In the genomic region with DNA sequence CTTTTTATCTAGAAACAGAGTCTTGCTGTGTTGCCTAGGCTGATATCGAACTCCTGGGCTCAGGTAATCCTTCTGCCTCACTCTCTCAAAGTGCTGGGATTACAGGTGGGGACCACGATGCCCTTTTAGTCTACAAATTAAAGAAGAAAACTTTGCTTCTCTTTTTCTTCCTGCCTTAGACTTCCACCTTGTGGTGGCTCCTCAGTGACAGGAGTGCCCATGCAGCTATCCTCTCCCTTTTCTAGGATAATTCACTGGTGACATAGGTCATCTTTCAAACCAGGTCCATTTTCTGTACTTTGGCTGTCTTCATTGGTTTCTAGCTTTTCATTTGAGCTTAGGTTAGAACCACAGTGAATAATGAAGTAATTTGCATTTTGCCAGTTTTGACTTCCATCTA, we compare ENCODE assay signal across 1 cellular context.
TF ChIP-seq lines count a peak whose summit lies in the region.

No MANE protein-coding gene starts in this region.

TF ChIP-seq in K562, 482 proteins besides CTCF, POLR2A, EP300 and RAD21:
- no peak for TF ChIP-seq KDM1A (IDR thresholded peaks at IDR 0.05)
- no peak for TF ChIP-seq CSDE1 (IDR thresholded peaks at IDR 0.05)
- TF ChIP-seq NUFIP1 (IDR thresholded peaks at IDR 0.05; ENCODE audit: partially characterized antibody), result no peak
- no peak for TF ChIP-seq ZNF217 (CRISPR knock-in tag; IDR thresholded peaks at IDR 0.05)
- no peak for TF ChIP-seq FIP1L1 (IDR thresholded peaks at IDR 0.05; ENCODE audit: low read depth, low read length, poor library complexity, severe bottlenecking)
- no peak for TF ChIP-seq TAF15 (IDR thresholded peaks at IDR 0.05; ENCODE audit: low read depth, low read length)
- no peak for TF ChIP-seq PHF20 (IDR thresholded peaks at IDR 0.05; ENCODE audit: partially characterized antibody)
- TF ChIP-seq JUND (IDR thresholded peaks at IDR 0.05; ENCODE audit: borderline replicate concordance, low read depth, low read length), result no peak
- no peak for TF ChIP-seq JUND (tag; IDR thresholded peaks at IDR 0.05; ENCODE audit: borderline replicate concordance, low read depth, low read length)
- TF ChIP-seq ZNF197 (CRISPR knock-in tag; IDR thresholded peaks at IDR 0.05; ENCODE audit: low read depth), result no peak
- TF ChIP-seq SPI1 (IDR thresholded peaks at IDR 0.05; ENCODE audit: borderline replicate concordance, low read depth, low read length), result no peak
- no peak for TF ChIP-seq HNRNPK (IDR thresholded peaks at IDR 0.05; ENCODE audit: low read depth, low read length, poor library complexity, severe bottlenecking)
- TF ChIP-seq, protein P1, sequence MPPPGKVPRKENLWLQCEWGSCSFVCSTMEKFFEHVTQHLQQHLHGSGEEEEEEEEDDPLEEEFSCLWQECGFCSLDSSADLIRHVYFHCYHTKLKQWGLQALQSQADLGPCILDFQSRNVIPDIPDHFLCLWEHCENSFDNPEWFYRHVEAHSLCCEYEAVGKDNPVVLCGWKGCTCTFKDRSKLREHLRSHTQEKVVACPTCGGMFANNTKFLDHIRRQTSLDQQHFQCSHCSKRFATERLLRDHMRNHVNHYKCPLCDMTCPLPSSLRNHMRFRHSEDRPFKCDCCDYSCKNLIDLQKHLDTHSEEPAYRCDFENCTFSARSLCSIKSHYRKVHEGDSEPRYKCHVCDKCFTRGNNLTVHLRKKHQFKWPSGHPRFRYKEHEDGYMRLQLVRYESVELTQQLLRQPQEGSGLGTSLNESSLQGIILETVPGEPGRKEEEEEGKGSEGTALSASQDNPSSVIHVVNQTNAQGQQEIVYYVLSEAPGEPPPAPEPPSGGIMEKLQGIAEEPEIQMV (tag; conservative IDR thresholded peaks at IDR 0.05; ENCODE audit: low read depth), result no peak
- no peak for TF ChIP-seq ZNF3 (CRISPR knock-in tag; IDR thresholded peaks at IDR 0.05)
